Comparison of ENCODE assay signal across 24 cellular contexts in genomic region chr12:108459106-108459505, GRCh38.
"Had no signal": no experiment of that assay in that cellular context is flagged by ENCODE, and none has a peak within 500 bp of the region (broad histone marks: within the 10 kb centered on the region; RNA-seq: fewer than 3 reads in every experiment).

No MANE protein-coding gene starts in this region.

- DNase-seq: activated B cell treated with CpG ODN at 0.5 μM for 24 hours; activated CD4-positive, alpha-beta T cell treated with anti-CD3 and anti-CD28 coated beads for 1 hour; activated CD4-positive, alpha-beta T cell treated with anti-CD3 and anti-CD28 coated beads, Interleukin-2, amount 10 ng/mL, durations not matched to agents 24 days and 14 days; activated CD4-positive, alpha-beta T cell treated with anti-CD3 and anti-CD28 coated beads, Interleukin-2, amount 50 U/mL, for 48 hours; activated CD8-positive, alpha-beta memory T cell treated with anti-CD3 and anti-CD28 coated beads, Interleukin-2, amount 10 ng/mL, durations not matched to agents 7 days and 5 days; activated effector memory CD4-positive, alpha-beta T cell treated with Interleukin-2 at 50 U/mL for 16 hours; activated naive CD4-positive, alpha-beta T cell treated with anti-CD3 and anti-CD28 coated beads, Interleukin-2, amount 10 ng/mL, durations not matched to agents 7 days and 5 days; activated naive CD8-positive, alpha-beta T cell treated with anti-CD3 and anti-CD28 coated beads for 36 hours; activated T-cell treated with anti-CD3 and anti-CD28 coated beads, Interleukin-2, amount 50 U/mL, for 24 hours; MV-4-11; NCI-H1092 treated with DMSO at 0.1 percent for 48 hours; NCI-H1417 treated with DMSO at 0.1 percent for 48 hours; NCI-H187; NCI-H2081; NCI-H2227 treated with DMSO at 0.1 percent for 48 hours; NCI-H69; NK-92 treated with Interleukin-12 subunit alpha and Interleukin-12 subunit beta, amount 100 ng/mL, for 24 hours; OCI-M1; RPMI8226; T-cell; T-helper 2 cell; T1000 had no signal

- ATAC-seq: activated CD8-positive, alpha-beta memory T cell treated with anti-CD3 and anti-CD28 coated beads, Interleukin-2, amount 10 ng/mL, durations not matched to agents 7 days and 5 days; Panc1; Right ventricle myocardium inferior; T-cell had no signal
